In the genomic region with DNA sequence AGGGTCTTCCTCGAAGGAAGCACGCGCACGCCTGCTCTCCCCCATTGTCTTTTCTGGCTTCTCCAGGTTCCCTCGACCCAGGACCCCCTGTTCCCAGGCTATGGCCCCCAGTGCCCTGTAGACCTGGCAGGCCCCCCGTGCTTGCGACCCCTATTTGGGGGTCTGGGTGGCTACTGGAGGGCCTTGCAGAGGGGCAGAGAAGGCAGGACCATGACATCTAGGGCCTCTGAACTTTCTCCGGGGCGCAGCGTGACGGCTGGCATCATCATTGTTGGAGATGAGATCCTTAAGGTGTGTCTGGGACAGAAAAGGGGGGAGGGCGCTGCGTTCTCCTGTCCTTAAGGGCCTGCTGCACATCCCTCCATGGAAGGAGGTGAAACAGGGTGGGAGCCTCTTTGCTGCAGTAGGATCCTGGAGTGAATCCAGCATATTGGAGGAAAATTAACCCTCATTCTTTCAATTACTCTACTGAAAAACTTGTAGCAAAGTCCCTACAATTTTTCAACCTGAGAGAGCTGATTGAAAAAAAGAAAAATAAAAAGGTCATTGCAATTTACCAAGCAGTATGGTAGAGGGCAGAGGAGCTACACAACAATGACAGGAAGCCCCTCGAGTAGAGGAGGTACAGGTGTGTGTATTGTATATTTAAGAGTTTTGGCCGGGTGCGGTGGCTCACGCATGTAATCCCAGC, we compare ENCODE assay signal across 8 cellular contexts. TPM values are rescaled to one million over a fixed set of nuclear protein-coding genes. Genes with fewer than 3 reads are reported as not detected.
DNase-seq lines count a peak whose midpoint lies in the region; ATAC-seq and TF ChIP-seq lines count a peak whose summit lies in the region.

No MANE protein-coding gene starts in this region.

- peak overlapping the region; percentile 87 to 96 (median 93) for H3K9ac ChIP-seq in subcutaneous abdominal adipose tissue (ENCODE audit: low read length in 5 of 5)

- H3K9me3 Mint-ChIP-seq in immature natural killer cell, result no peaks in the 10 kb centered on the region

- H3K4me3 ChIP-seq in iPS-18c (ENCODE audit: insufficient read depth, low read depth, low read length) (peak overlapping the region; percentile 71), subcutaneous abdominal adipose tissue (ENCODE audit: low read depth in 1 of 5, low read length in 5 of 5) (peak overlapping the region; percentile 82 to 96 (median 89))

- ATAC-seq in SK-N-SH treated with all-trans-retinoic acid at 6 μM for 48 hours (peak; percentile 7; the same call in 1 of the 3 replicates), GM19035 (IDR thresholded peaks at IDR 0.05; ENCODE audit: unreplicated experiment) (no peak)

- peaks cover 0 to under 1% (median 0%) of the 10 kb centered on the region in 3 donors for H3K27me3 Mint-ChIP-seq in immature natural killer cell (ENCODE audit: low read depth in 3 of 3)

- DNase-seq in NCI-H1694 treated with DMSO at 0.1 percent for 48 hours (lab: John Stamatoyannopoulos, UW), result peak; percentile 46
- no peak for DNase-seq in NCI-H1694 (lab: John Stamatoyannopoulos, UW)
- no peak for DNase-seq in immature natural killer cell
- DNase-seq in activated CD4-positive, alpha-beta T cell treated with anti-CD3 and anti-CD28 coated beads, Interleukin-2, amount 50 U/mL, for 4 hours, result no peak

- peaks cover 4 to 26% (median 21%) of the 10 kb centered on the region in 5 donors for H3K36me3 ChIP-seq in subcutaneous abdominal adipose tissue (ENCODE audit: control insufficient read depth in 5 of 5, insufficient read depth in 5 of 5, low read length in 5 of 5)

- H3K27ac ChIP-seq in subcutaneous abdominal adipose tissue (ENCODE audit: low read depth, low read length), result peak overlapping the region; percentile 91

- no peaks in the 10 kb centered on the region for H3K27me3 ChIP-seq in subcutaneous abdominal adipose tissue (ENCODE audit: control insufficient read depth in 5 of 5, insufficient read depth in 4 of 5, low read length in 5 of 5)

- peaks cover 0 to 10% (median 1%) of the 10 kb centered on the region in 3 donors for H3K36me3 Mint-ChIP-seq in immature natural killer cell

- no peaks in the 10 kb centered on the region for H3K9me3 ChIP-seq in iPS-18c (ENCODE audit: control insufficient read depth, insufficient read depth, low read length)
- no peaks in the 10 kb centered on the region for H3K9me3 ChIP-seq in subcutaneous abdominal adipose tissue (ENCODE audit: control insufficient read depth in 5 of 5, low read length in 5 of 5)

- peaks cover 2 to 9% of the 10 kb centered on the region in 2 donors for H3K4me1 Mint-ChIP-seq in immature natural killer cell

- H3K27ac Mint-ChIP-seq in immature natural killer cell, result peak overlapping the region in 1 of 6 donors; percentile 82

- H3K4me1 ChIP-seq in subcutaneous abdominal adipose tissue (ENCODE audit: control insufficient read depth in 5 of 5, insufficient read depth in 5 of 5, low read length in 5 of 5), result peaks cover 2 to 53% (median 43%) of the 10 kb centered on the region in 5 donors

- H3K4me3 Mint-ChIP-seq in immature natural killer cell, result no peak overlapping the region

TF ChIP-seq in SK-N-SH treated with all-trans-retinoic acid at 6 μM for 48 hours, 23 proteins besides CTCF, POLR2A, EP300 and RAD21:
- TF ChIP-seq ZFP3 (CRISPR knock-in tag; IDR thresholded peaks at IDR 0.05), result no peak
- no peak for TF ChIP-seq TCF4 (CRISPR knock-in tag; IDR thresholded peaks at IDR 0.05; ENCODE audit: borderline replicate concordance)
- TF ChIP-seq ARNTL (CRISPR knock-in tag; IDR thresholded peaks at IDR 0.05; ENCODE audit: borderline replicate concordance, low read depth), result no peak
- TF ChIP-seq ZNF70 (CRISPR knock-in tag; IDR thresholded peaks at IDR 0.05), result no peak
TF ChIP-seq in SK-N-SH treated with all-trans-retinoic acid at 6 μM for 48 hours: peak in this region for 0.

RNA-seq across cellular contexts. Expression of a gene that starts 0.8 kb away (rescaled TPM):
- 10 to 100 TPM; 40.9 to 99.7 (median 41.7) TPM for polyA plus RNA-seq in immature natural killer cell

RNA-seq across cellular contexts. Expression of a gene that starts 9.4 kb away (rescaled TPM):
- polyA plus RNA-seq in immature natural killer cell, result 10 to 100 TPM; 59.5 to 82.7 (median 67.5) TPM

RNA-seq across cellular contexts. Expression of a gene that starts 9.5 kb away (rescaled TPM):
- not detected for polyA plus RNA-seq in immature natural killer cell

RNA-seq across cellular contexts. Expression of a gene that starts 13.4 kb away (rescaled TPM):
- polyA plus RNA-seq in immature natural killer cell, result 10 to 100 TPM; 32.3 to 49.4 (median 42.5) TPM

RNA-seq across cellular contexts. Expression of a gene that starts 18.7 kb away (rescaled TPM):
- 1 to 10 TPM in 2 of 3 donors, under 1 TPM in 1; 0.96 to 3.3 (median 1.8) TPM for polyA plus RNA-seq in immature natural killer cell
